8 cellular contexts compared by ENCODE assay signal in genomic region chr12:119668315-119668651, GRCh38. TPM values are rescaled to one million over a fixed set of nuclear protein-coding genes. Genes with fewer than 3 reads are reported as not detected.
DNase-seq lines count a peak whose midpoint lies in the region; ATAC-seq, FAIRE-seq and TF ChIP-seq lines count a peak whose summit lies in the region.

No MANE protein-coding gene starts in this region.

- ATAC-seq in HepG2 (no peak), GM21786 (IDR thresholded peaks at IDR 0.05; ENCODE audit: unreplicated experiment) (no peak)

- TF ChIP-seq EP300 in HepG2 (IDR thresholded peaks at IDR 0.05; ENCODE audit: low read depth in 2 of 2, low read length in 2 of 2), result no peak
- no peak for TF ChIP-seq EP300 in HepG2 (CRISPR knock-in tag; IDR thresholded peaks at IDR 0.05; ENCODE audit: borderline replicate concordance)

- H3K9me3 ChIP-seq in HAP-1 (no peaks in the 10 kb centered on the region), HepG2 (ENCODE audit: low read length) (no peaks in the 10 kb centered on the region), tibial artery (no peaks in the 10 kb centered on the region)

- H3K4me3 ChIP-seq in AG04449 (ENCODE audit: low read depth, low read length), result peak overlapping the region; percentile 99
- peak overlapping the region; percentile 89 for H3K4me3 ChIP-seq in HAP-1
- peak overlapping the region; percentile 88 to 91 (median 89) for H3K4me3 ChIP-seq in HepG2 (replicated peaks in 1 of 3; ENCODE audit: insufficient read depth in 1 of 3, low read depth in 2 of 3, low read length in 3 of 3)
- peak overlapping the region; percentile 79 to 86 for H3K4me3 ChIP-seq in tibial artery

- POLR2A ChIA-PET in AG04449 (lab: Yijun Ruan, JAX) (interaction anchor here (1.4 kb wide), 1 partner anchor 202 kb away, joined by 3 read pairs; no protein-coding TSS in a partner anchor), HepG2 (lab: Yijun Ruan, JAX) (interaction anchor here (1.0 to 4.0 kb wide), 3 partner anchors 15 to 100 kb away, joined by 3 to 40 read pairs (median 4); no protein-coding TSS in a partner anchor)

- intact Hi-C loops in HepG2 (cut with micrococcal nuclease; ENCODE audit: unreplicated experiment) (no loop called here), tibial artery (cut with DNase I; ENCODE audit: low total_unique reads) (no loop called here)

- no peak for TF ChIP-seq RAD21 in HepG2 (CRISPR knock-in tag; IDR thresholded peaks at IDR 0.05)

- H3K27me3 ChIP-seq in HAP-1 (ENCODE audit: low read depth), result no peaks in the 10 kb centered on the region
- no peaks in the 10 kb centered on the region; a peak in 1 of 5 replicates for H3K27me3 ChIP-seq in HepG2 (ENCODE audit: control insufficient read depth in 1 of 2, insufficient read depth in 2 of 2, low read length in 2 of 2)
- H3K27me3 ChIP-seq in tibial artery, result no peaks in the 10 kb centered on the region

- peak overlapping the region; percentile 96 for H3K9ac ChIP-seq in HepG2 (ENCODE audit: insufficient read depth, low read depth, low read length)

- WGBS in HepG2 (ENCODE audit: low lambda C conversion rate), result 0% methylated on average over 14 of the region's 14 CpGs

- peak overlapping the region; percentile 76 for H3K4me2 ChIP-seq in HepG2 (ENCODE audit: low read depth, low read length)

- CTCF ChIA-PET in AG04449 (lab: Yijun Ruan, JAX) (interaction anchor here (1.3 to 3.8 kb wide), 8 partner anchors 9 to 231 kb away, joined by 3 to 14 read pairs (median 8); no protein-coding TSS in a partner anchor), HepG2 (lab: Yijun Ruan, JAX; ENCODE audit: low intra/inter-chr PET ratio, low total read pairs) (interaction anchor here (0.8 kb wide), 1 partner anchor 9 kb away, joined by 3 read pairs; no protein-coding TSS in a partner anchor)

- TF ChIP-seq POLR2A in HepG2 (IDR thresholded peaks at IDR 0.05; ENCODE audit: insufficient read depth in 1 of 2, low read depth in 2 of 2, low read length in 2 of 2), result no peak

- TF ChIP-seq CTCF in AG04449 (IDR thresholded peaks at IDR 0.05; ENCODE audit: insufficient read depth, low read length, missing control alignments) (no peak), HepG2 (CRISPR knock-in tag; IDR thresholded peaks at IDR 0.05) (no peak), tibial artery (IDR thresholded peaks at IDR 0.05) (no peak)

- BruUV-seq in HepG2 (replicated peaks; lab: Mats Ljungman, UMichigan), result no TSS peak

- DNase-seq in AG04449 (ENCODE audit: low read depth, low spot score) (no peak), HAP-1 (ENCODE audit: low spot score in 2 of 2) (no peak), HepG2 (ENCODE audit: low spot score) (no peak), tibial artery (no peak), NCI-H2107 treated with DMSO at 0.1 percent for 48 hours (lab: John Stamatoyannopoulos, UW; ENCODE audit: unreplicated experiment) (no peak), HTR-8/SVneo (ENCODE audit: insufficient read length, low spot score) (no peak)

- H3K79me2 ChIP-seq in HepG2 (ENCODE audit: insufficient read depth, low read length), result peaks cover 13% of the 10 kb centered on the region

- H2AFZ ChIP-seq in HepG2 (ENCODE audit: low read length), result no peak overlapping the region

- peaks cover 27% of the 10 kb centered on the region for H3K36me3 ChIP-seq in HAP-1 (replicated peaks)
- peaks cover 7 to 27% of the 10 kb centered on the region in 2 experiments for H3K36me3 ChIP-seq in HepG2 (replicated peaks in 1 of 2; ENCODE audit: control insufficient read depth in 1 of 2, insufficient read depth in 2 of 2, low read length in 2 of 2)
- H3K36me3 ChIP-seq in tibial artery, result peaks cover 12 to 23% (median 16%) of the 10 kb centered on the region in 3 donors

- H4K20me1 ChIP-seq in HepG2 (ENCODE audit: insufficient read depth, low read length), result peaks cover 10% of the 10 kb centered on the region

- in situ Hi-C loops in HAP-1 (cut with MboI; ENCODE audit: low sequenced_read_pairs) (no loop called here), HepG2 (cut with HindIII; ENCODE audit: extremely low pct_ligation_motif_present, low pct_unique_long_range_greater_than_20kb) (no loop called here)

- H3K27ac ChIP-seq in angular gyrus (ENCODE audit: low read depth, low read length) (peak overlapping the region; percentile 86), HepG2 (ENCODE audit: extremely low read length, insufficient read depth, low read length) (peak overlapping the region; percentile 90), tibial artery (peak overlapping the region; percentile 88 to 89)

- H3K4me1 ChIP-seq in HAP-1, result 0 out of 2 replicates have a peak, but pooled peaks cover 3% of the 10 kb centered on the region
- H3K4me1 ChIP-seq in HepG2 (ENCODE audit: insufficient read depth, low read length), result peaks cover 43% of the 10 kb centered on the region
- H3K4me1 ChIP-seq in tibial artery, result peaks cover 0 to 31% (median 17%) of the 10 kb centered on the region in 4 donors

- FAIRE-seq in HepG2 (lab: Jason Lieb, UNC) (no peak), HTR-8/SVneo (lab: Jason Lieb, UNC) (no peak)

TF ChIP-seq in HepG2, 621 proteins besides CTCF, POLR2A, EP300 and RAD21 (continues in another document):
- TF ChIP-seq ZNF510 (CRISPR knock-in tag; IDR thresholded peaks at IDR 0.05; ENCODE audit: low read depth), result no peak
- TF ChIP-seq SNAI1 (CRISPR knock-in tag; IDR thresholded peaks at IDR 0.05; ENCODE audit: borderline replicate concordance), result 0 out of 2 replicates have a peak, but pooled peaks have one; percentile 16
- no peak for TF ChIP-seq ZMYM3 (CRISPR knock-in tag; IDR thresholded peaks at IDR 0.05)
- 0 out of 2 replicates have a peak, but pooled peaks have one; percentile 4 for TF ChIP-seq ZNF598 (CRISPR knock-in tag; IDR thresholded peaks at IDR 0.05; ENCODE audit: borderline replicate concordance)
- no peak for TF ChIP-seq MAF1 (CRISPR knock-in tag; IDR thresholded peaks at IDR 0.05; ENCODE audit: borderline replicate concordance)
- peak; percentile 9; the same call in 1 of the 2 replicates for TF ChIP-seq KDM5A (IDR thresholded peaks at IDR 0.05; ENCODE audit: borderline replicate concordance, low read length)
- TF ChIP-seq ZNF747 (CRISPR knock-in tag; IDR thresholded peaks at IDR 0.05; ENCODE audit: borderline replicate concordance), result no peak
- TF ChIP-seq ZBTB7B (CRISPR knock-in tag; IDR thresholded peaks at IDR 0.05), result 0 out of 2 replicates have a peak, but pooled peaks have one; percentile 8
- TF ChIP-seq SALL2 (CRISPR knock-in tag; IDR thresholded peaks at IDR 0.05), result no peak
- no peak for TF ChIP-seq DZIP1 (CRISPR knock-in tag; IDR thresholded peaks at IDR 0.05)
- TF ChIP-seq ZNF781 (CRISPR knock-in tag; IDR thresholded peaks at IDR 0.05; ENCODE audit: borderline replicate concordance, not compliant biosample characterization), result no peak
- TF ChIP-seq ZFP82 (CRISPR knock-in tag; IDR thresholded peaks at IDR 0.05; ENCODE audit: borderline replicate concordance), result no peak
- TF ChIP-seq NRL (CRISPR knock-in tag; IDR thresholded peaks at IDR 0.05; ENCODE audit: borderline replicate concordance), result no peak
- TF ChIP-seq ZNF605 (CRISPR knock-in tag; IDR thresholded peaks at IDR 0.05), result 0 out of 2 replicates have a peak, but pooled peaks have one; percentile 21
- TF ChIP-seq ZSCAN22 (CRISPR knock-in tag; IDR thresholded peaks at IDR 0.05), result no peak

RNA-seq across cellular contexts. Expression of gene PRKAB1, which starts 0.3 kb away (rescaled TPM):
- 25.4 and 28.4 TPM in 2 replicates for total RNA-seq in HepG2 (2016; rRNA removed; fragmentation: Illumina TruSeq; extraction: Trizol)
- total RNA-seq in HepG2 (2016; cell fraction: cytosol; rRNA removed; fragmentation: Illumina TruSeq; extraction: Trizol; ENCODE audit: low read depth), result 7.2 and 8.3 TPM in 2 replicates
- total RNA-seq in HepG2 (2016; cell fraction: insoluble cytoplasmic fraction; rRNA removed; fragmentation: Illumina TruSeq; extraction: Trizol), result 24.7 and 27.3 TPM in 2 replicates
- total RNA-seq in HepG2 (2016; cell fraction: membrane; rRNA removed; fragmentation: Illumina TruSeq; extraction: Trizol), result 22.4 and 23.1 TPM in 2 replicates
- 28.4 and 31.7 TPM in 2 replicates for total RNA-seq in HepG2 (2016; cell fraction: nucleus; rRNA removed; fragmentation: Illumina TruSeq; extraction: Trizol)
- 35.5 and 36.0 TPM in 2 replicates for polyA plus RNA-seq in HepG2 (2011; rRNA removed)
- 18.2 and 22.4 TPM in 2 replicates for polyA plus RNA-seq in HepG2 (2011; cell fraction: cytosol; rRNA removed)
- 37.3 and 45.3 TPM in 2 replicates for polyA plus RNA-seq in HepG2 (2011; cell fraction: nucleus; rRNA removed)
- polyA plus RNA-seq in HepG2 (2012), result 24.3 and 27.4 TPM in 2 replicates
- polyA plus RNA-seq in HepG2 (2016; cell fraction: cytosol; fragmentation: Illumina TruSeq; extraction: Trizol; ENCODE audit: low read depth), result 7.7 and 7.9 TPM in 2 replicates
- polyA plus RNA-seq in HepG2 (2016; cell fraction: insoluble cytoplasmic fraction; fragmentation: Illumina TruSeq; extraction: Trizol; ENCODE audit: low read depth), result 29.5 and 33.6 TPM in 2 replicates
- polyA plus RNA-seq in HepG2 (2016; cell fraction: membrane; fragmentation: Illumina TruSeq; extraction: Trizol; ENCODE audit: low read depth), result 15.0 and 16.9 TPM in 2 replicates
- polyA plus RNA-seq in HepG2 (2016; cell fraction: nucleus; fragmentation: Illumina TruSeq; extraction: Trizol; ENCODE audit: insufficient read depth, low read depth), result 46.1 and 56.3 TPM in 2 replicates
- 29.1 and 36.9 TPM in 2 replicates for polyA minus RNA-seq in HepG2 (2011; rRNA and poly(A)+ RNA removed; ENCODE audit: low replicate concordance)
- 16.0 and 23.4 TPM in 2 replicates for polyA minus RNA-seq in HepG2 (2011; cell fraction: cytosol; rRNA and poly(A)+ RNA removed)
- polyA minus RNA-seq in HepG2 (2011; cell fraction: nucleus; rRNA and poly(A)+ RNA removed), result 36.9 and 50.9 TPM in 2 replicates
